In genomic region chr16:84844049-84844350, GRCh38 we compare ENCODE assay signal across 12 cellular contexts. TPM values are rescaled to one million over a fixed set of nuclear protein-coding genes. Genes with fewer than 3 reads are reported as not detected.
DNase-seq lines count a peak whose midpoint lies in the region; ATAC-seq and TF ChIP-seq lines count a peak whose summit lies in the region.
"Had no signal": no experiment of that assay in that cellular context is flagged by ENCODE, and none has a peak within 500 bp of the region (broad histone marks: within the 10 kb centered on the region; RNA-seq: fewer than 3 reads in every experiment).

No MANE protein-coding gene starts in this region.

- no peak overlapping the region for H3K4me3 ChIP-seq in BLaER1
- no peak overlapping the region for H3K4me3 ChIP-seq in neural progenitor cell
- H3K4me3 ChIP-seq in tibial nerve = no peak overlapping the region

- H3K9me3 Mint-ChIP-seq in chondrocyte (ENCODE audit: low read depth) (no peaks in the 10 kb centered on the region), neural progenitor cell (peaks cover 2% of the 10 kb centered on the region)
- no peaks in the 10 kb centered on the region for H3K9me3 Mint-ChIP-seq in activated naive CD4-positive, alpha-beta T cell treated with anti-CD3 and anti-CD28 coated beads, Interleukin-2, amount 10 ng/mL, durations not matched to agents 7 days and 5 days
- no peaks in the 10 kb centered on the region for H3K9me3 Mint-ChIP-seq in activated T-cell treated with anti-CD3 and anti-CD28 coated beads, Interleukin-2, amount 50 U/mL, for 4 hours

- DNase-seq in NCI-H1105 treated with DMSO at 0.1 percent for 48 hours (lab: John Stamatoyannopoulos, UW) (peak; percentile 59), chondrocyte (ENCODE audit: low spot score) (no peak), neural progenitor cell (ENCODE audit: low spot score) (no peak), inferior parietal cortex (ENCODE audit: extremely low spot score) (no peak), tibial nerve (ENCODE audit: low spot score in 2 of 2) (no peak)
- no peak for DNase-seq in activated naive CD4-positive, alpha-beta T cell treated with anti-CD3 and anti-CD28 coated beads, Interleukin-2, amount 10 ng/mL, durations not matched to agents 7 days and 5 days
- no peak for DNase-seq in activated T-cell treated with anti-CD3 and anti-CD28 coated beads, Interleukin-2, amount 50 U/mL, for 4 hours
- DNase-seq: activated CD4-positive, alpha-beta T cell treated with anti-CD3 and anti-CD28 coated beads for 36 hours; kidney; stimulated activated CD4-positive, alpha-beta T cell treated with anti-CD3 and anti-CD28 coated beads, Interleukin-2, amount 100 ng/mL, for 48 hours had no signal

- CTCF ChIA-PET in activated naive CD4-positive, alpha-beta T cell treated with anti-CD3 and anti-CD28 coated beads, Interleukin-2, amount 10 ng/mL, durations not matched to agents 7 days and 5 days (lab: Charles Lee) = no interaction called here

- H3K27me3 Mint-ChIP-seq in chondrocyte (ENCODE audit: low read depth) (no peaks in the 10 kb centered on the region), neural progenitor cell (ENCODE audit: insufficient read depth, low read depth) (peaks cover 34% of the 10 kb centered on the region)
- H3K27me3 Mint-ChIP-seq in activated naive CD4-positive, alpha-beta T cell treated with anti-CD3 and anti-CD28 coated beads, Interleukin-2, amount 10 ng/mL, durations not matched to agents 7 days and 5 days = peaks cover 82% of the 10 kb centered on the region
- H3K27me3 Mint-ChIP-seq in activated T-cell treated with anti-CD3 and anti-CD28 coated beads, Interleukin-2, amount 50 U/mL, for 4 hours (ENCODE audit: low read depth) = peaks cover 24% of the 10 kb centered on the region

- H3K36me3 Mint-ChIP-seq in chondrocyte (ENCODE audit: low read depth) (no peaks in the 10 kb centered on the region), neural progenitor cell (no peaks in the 10 kb centered on the region)
- no peaks in the 10 kb centered on the region for H3K36me3 Mint-ChIP-seq in activated naive CD4-positive, alpha-beta T cell treated with anti-CD3 and anti-CD28 coated beads, Interleukin-2, amount 10 ng/mL, durations not matched to agents 7 days and 5 days
- H3K36me3 Mint-ChIP-seq in activated T-cell treated with anti-CD3 and anti-CD28 coated beads, Interleukin-2, amount 50 U/mL, for 4 hours (ENCODE audit: insufficient read depth) = no peaks in the 10 kb centered on the region
- H3K36me3 Mint-ChIP-seq: IgD-negative memory B cell had no signal

- H3F3A ChIP-seq in neural progenitor cell (ENCODE audit: low read depth) = peaks cover 45% of the 10 kb centered on the region

- no peak for ATAC-seq in activated T-cell treated with anti-CD3 and anti-CD28 coated beads, Interleukin-2, amount 50 U/mL, for 4 hours
- ATAC-seq: activated CD4-positive, alpha-beta T cell treated with anti-CD3 and anti-CD28 coated beads for 36 hours had no signal

- H3K9me3 ChIP-seq in BLaER1 (no peaks in the 10 kb centered on the region), neural progenitor cell (ENCODE audit: low read depth) (no peaks in the 10 kb centered on the region), tibial nerve (no peaks in the 10 kb centered on the region)

- H3K4me1 ChIP-seq in BLaER1 = peaks cover 31% of the 10 kb centered on the region
- peaks cover 57% of the 10 kb centered on the region for H3K4me1 ChIP-seq in neural progenitor cell
- peaks cover 0 to 39% (median 3%) of the 10 kb centered on the region in 4 donors for H3K4me1 ChIP-seq in tibial nerve

- H3K4me1 Mint-ChIP-seq in chondrocyte (ENCODE audit: low read depth) (peaks cover 60% of the 10 kb centered on the region), neural progenitor cell (peaks cover 71% of the 10 kb centered on the region)
- peaks cover 14% of the 10 kb centered on the region for H3K4me1 Mint-ChIP-seq in activated naive CD4-positive, alpha-beta T cell treated with anti-CD3 and anti-CD28 coated beads, Interleukin-2, amount 10 ng/mL, durations not matched to agents 7 days and 5 days
- H3K4me1 Mint-ChIP-seq in activated T-cell treated with anti-CD3 and anti-CD28 coated beads, Interleukin-2, amount 50 U/mL, for 4 hours (ENCODE audit: low read depth) = peaks cover 6% of the 10 kb centered on the region

- H3K27ac Mint-ChIP-seq in chondrocyte (ENCODE audit: unreplicated experiment) = peak overlapping the region; percentile 73
- no peak overlapping the region for H3K27ac Mint-ChIP-seq in neural progenitor cell
- no peak overlapping the region for H3K27ac Mint-ChIP-seq in activated naive CD4-positive, alpha-beta T cell treated with anti-CD3 and anti-CD28 coated beads, Interleukin-2, amount 10 ng/mL, durations not matched to agents 7 days and 5 days
- H3K27ac Mint-ChIP-seq: activated CD4-positive, alpha-beta T cell treated with anti-CD3 and anti-CD28 coated beads for 36 hours; IgD-negative memory B cell had no signal

- no peak for TF ChIP-seq POLR2A in tibial nerve (IDR thresholded peaks at IDR 0.05)

- no peak overlapping the region for H3K4me3 Mint-ChIP-seq in chondrocyte (ENCODE audit: unreplicated experiment)
- peak overlapping the region; percentile 52 for H3K4me3 Mint-ChIP-seq in neural progenitor cell
- no peak overlapping the region for H3K4me3 Mint-ChIP-seq in activated naive CD4-positive, alpha-beta T cell treated with anti-CD3 and anti-CD28 coated beads, Interleukin-2, amount 10 ng/mL, durations not matched to agents 7 days and 5 days
- no peak overlapping the region for H3K4me3 Mint-ChIP-seq in activated T-cell treated with anti-CD3 and anti-CD28 coated beads, Interleukin-2, amount 50 U/mL, for 4 hours
- H3K4me3 Mint-ChIP-seq: activated CD4-positive, alpha-beta T cell treated with anti-CD3 and anti-CD28 coated beads for 36 hours; IgD-negative memory B cell had no signal

- H3K27me3 ChIP-seq in BLaER1 (peaks cover 12% of the 10 kb centered on the region; the same call in 1 of the 2 replicates), neural progenitor cell (peaks cover 80% of the 10 kb centered on the region), tibial nerve (no peaks in the 10 kb centered on the region)

- H3K79me2 ChIP-seq in neural progenitor cell (ENCODE audit: low read depth) = no peaks in the 10 kb centered on the region

- no peaks in the 10 kb centered on the region for H4K20me1 ChIP-seq in BLaER1
- H4K20me1 ChIP-seq in neural progenitor cell (ENCODE audit: low read depth) = peaks cover 40% of the 10 kb centered on the region

- TF ChIP-seq CTCF in chondrocyte (IDR thresholded peaks at IDR 0.05) (no peak), neural progenitor cell (IDR thresholded peaks at IDR 0.05) (no peak), tibial nerve (IDR thresholded peaks at IDR 0.05) (no peak)

- H3K36me3 ChIP-seq in BLaER1 (no peaks in the 10 kb centered on the region), neural progenitor cell (no peaks in the 10 kb centered on the region), tibial nerve (peaks cover 0 to 51% (median 0%) of the 10 kb centered on the region in 3 donors)

- H3K27ac ChIP-seq in BLaER1 (peak overlapping the region; percentile 1; the same call in 1 of the 2 replicates), neural progenitor cell (no peak overlapping the region), tibial nerve (peak overlapping the region in 1 of 4 donors; percentile 51)

- H2AFZ ChIP-seq in neural progenitor cell (replicated peaks) = no peak overlapping the region

- 31 to 48% methylated on average over 2 to 5 of the region's 5 CpGs for WGBS in tibial nerve, 2 donors

- no peak overlapping the region for H3K9ac ChIP-seq in BLaER1
- no peak overlapping the region for H3K9ac ChIP-seq in neural progenitor cell

- no peak for TF ChIP-seq EP300 in tibial nerve (IDR thresholded peaks at IDR 0.05)

- H3K4me2 ChIP-seq in BLaER1 (peak overlapping the region; percentile 72), neural progenitor cell (peak overlapping the region; percentile 44)

RNA-seq across cellular contexts. Expression of gene CRISPLD2, which starts 24.2 kb away (rescaled TPM):
- total RNA-seq in chondrocyte (1.7 to 12.1 TPM (median 11.7 TPM) in 3 replicates), neural progenitor cell (ENCODE audit: low replicate concordance) (0.11 and 0.50 TPM in 2 replicates), tibial nerve (100 to 1,000 TPM; 136 to 232 (median 207) TPM)
- total RNA-seq in activated T-cell treated with anti-CD3 and anti-CD28 coated beads, Interleukin-2, amount 50 U/mL, for 4 hours = under 1 TPM; 0.11 to 0.57 (median 0.46) TPM

Comparison
In these comparisons a context has a peak if more than half of its experiments do, and no peak if none do; other contexts are left out.
1. RNA of gene CRISPLD2, which starts 24.2 kb away (total RNA-seq): 136 to 232 TPM in tibial nerve; 1.7 to 12.1 TPM in chondrocyte, 0.11 to 0.57 TPM in activated T-cell treated with anti-CD3 and anti-CD28 coated beads, Interleukin-2, amount 50 U/mL, for 4 hours and 0.11 to 0.50 TPM in neural progenitor cell; every median in the first group is over 10 times any median in the second.